ENCODE assay signal across 18 cellular contexts in genomic region chr12:81146228-81147225, GRCh38.
"Had no signal": no experiment of that assay in that cellular context is flagged by ENCODE, and none has a peak within 500 bp of the region (broad histone marks: within the 10 kb centered on the region; RNA-seq: fewer than 3 reads in every experiment).

No MANE protein-coding gene starts in this region.

- H3K27me3 ChIP-seq: brain microvascular endothelial cell, foreskin keratinocyte, neutrophil, right atrium auricular region, tibial nerve had no signal

- H3K27ac Mint-ChIP-seq: immature natural killer cell had no signal

- H3K36me3 ChIP-seq: brain microvascular endothelial cell, neutrophil, right atrium auricular region had no signal

- H3K27ac ChIP-seq: brain microvascular endothelial cell, foreskin keratinocyte, neutrophil, right atrium auricular region, skin epidermis, tibial nerve had no signal

- H3K4me1 ChIP-seq: right atrium auricular region, tibial nerve had no signal

- H3K36me3 Mint-ChIP-seq: immature natural killer cell had no signal

- H3K4me3 ChIP-seq: right atrium auricular region, skin epidermis, tibial nerve had no signal

- H3K4me3 Mint-ChIP-seq: immature natural killer cell had no signal

- H3K4me1 Mint-ChIP-seq: immature natural killer cell had no signal

- DNase-seq: activated CD4-positive, alpha-beta T cell treated with anti-CD3 and anti-CD28 coated beads, Interleukin-2, amount 50 U/mL, for 1 hour; activated naive CD4-positive, alpha-beta T cell; activated T-cell treated with anti-CD3 and anti-CD28 coated beads for 4 hours; anterior cingulate cortex; brain microvascular endothelial cell; effector memory CD4-positive, alpha-beta T cell; foreskin keratinocyte; head of caudate nucleus; immature natural killer cell; midbrain; posterior cingulate gyrus; stimulated activated CD4-positive, alpha-beta T cell treated with anti-CD3 and anti-CD28 coated beads, Interleukin-4, amount 100 ng/mL, for 24 hours; stimulated activated naive CD4-positive, alpha-beta T cell; substantia nigra had no signal

- ATAC-seq: foreskin keratinocyte had no signal

- H3K9me3 ChIP-seq: neutrophil, right atrium auricular region, tibial nerve had no signal
